8 cellular contexts compared by ENCODE assay signal in the genomic region with DNA sequence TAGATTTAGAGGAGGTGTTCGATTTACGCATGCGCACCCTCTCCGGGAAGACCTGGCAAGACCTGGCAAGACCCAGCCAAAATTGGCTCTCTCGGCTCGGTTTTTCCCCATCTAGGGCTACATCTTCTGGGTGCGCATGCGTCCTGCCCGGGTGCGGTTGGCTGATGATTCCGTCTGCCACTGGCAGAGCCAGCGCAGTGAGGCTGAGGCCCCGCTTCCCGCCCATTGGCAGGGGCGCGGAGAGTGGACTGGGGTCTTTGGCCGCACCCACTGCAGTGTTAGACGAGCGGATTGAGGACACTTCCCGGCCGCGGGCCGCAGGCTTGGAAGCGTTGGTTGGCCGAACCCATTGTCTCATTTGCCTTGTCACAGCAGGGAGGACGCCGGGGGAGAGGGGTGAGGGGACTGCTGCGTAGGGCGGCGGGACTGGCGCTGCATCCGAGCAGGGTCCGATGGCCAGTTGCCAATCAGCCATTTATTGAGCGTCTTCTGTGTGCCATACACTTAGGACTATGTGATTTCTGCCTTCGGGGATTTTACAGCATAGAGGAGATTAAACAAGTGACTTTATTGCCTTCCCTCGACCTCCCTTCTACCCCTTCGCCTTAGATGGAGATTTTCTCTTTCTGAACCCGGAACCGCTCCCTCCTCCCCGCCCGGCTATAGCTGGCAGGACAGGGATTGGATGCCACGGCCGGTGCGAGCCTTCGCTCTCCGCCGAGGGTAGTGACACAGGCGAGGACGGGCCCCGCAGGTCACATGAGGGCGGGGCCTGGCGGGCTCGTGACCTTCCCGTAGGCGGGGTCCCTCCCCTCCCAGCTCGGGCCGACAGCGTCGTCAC.
A peak's percentile ranks its signal among the peaks of the same experiment; 100 is the strongest.
DNase-seq lines count a peak whose midpoint lies in the region; ATAC-seq and TF ChIP-seq lines count a peak whose summit lies in the region.

No MANE protein-coding gene starts in this region.

- DNase-seq in NCI-H69 (lab: John Stamatoyannopoulos, UW) (peak; percentile 99), dedifferentiated amniotic fluid mesenchymal stem cell (ENCODE audit: extremely low spot score) (peak; percentile 97), left kidney (ENCODE audit: low read depth, low spot score) (peak; percentile 98)
- DNase-seq in activated CD4-positive, alpha-beta T cell treated with anti-CD3 and anti-CD28 coated beads, Interleukin-2, amount 50 U/mL, for 1 hour = peak; percentile 97
- DNase-seq in stimulated activated CD4-positive, alpha-beta T cell treated with anti-CD3 and anti-CD28 coated beads, Interleukin-1b, Interleukin-23, amount 100 ng/mL, for 48 hours = peak; percentile 98

- TF ChIP-seq CTCF in C4-2B (conservative IDR thresholded peaks at IDR 0.05) = peak; percentile 56

- ATAC-seq in GM19372 (IDR thresholded peaks at IDR 0.05; ENCODE audit: low read depth, unreplicated experiment) (peak; percentile 67), HG03521 (IDR thresholded peaks at IDR 0.05; ENCODE audit: unreplicated experiment) (peak; percentile 72)

- H3K27ac ChIP-seq in C4-2B = peak overlapping the region; percentile 99

Comparison
In these comparisons a context has a peak if more than half of its experiments do, and no peak if none do; other contexts are left out.
1. Peak in every context shown above with its lines: DNase-seq, ATAC-seq and H3K27ac ChIP-seq.